8 cellular contexts compared by ENCODE assay signal in genomic region chr17:57604771-57605733, GRCh38.
DNase-seq lines count a peak whose midpoint lies in the region; ATAC-seq and TF ChIP-seq lines count a peak whose summit lies in the region.

No MANE protein-coding gene starts in this region.

- H3K27me3 ChIP-seq in heart left ventricle: no peaks in the 10 kb centered on the region
- H3K27me3 ChIP-seq in psoas muscle (ENCODE audit: insufficient read depth in 3 of 3, low read length in 2 of 3): no peaks in the 10 kb centered on the region

- TF ChIP-seq CTCF in heart left ventricle (IDR thresholded peaks at IDR 0.05) (peak in 2 of 12 donors; percentile 3 to 17), psoas muscle (IDR thresholded peaks at IDR 0.05) (no peak)

- peak overlapping the region; percentile 94 for H3K27ac Mint-ChIP-seq in activated naive CD4-positive, alpha-beta T cell treated with anti-CD3 and anti-CD28 coated beads for 36 hours

- no peak for TF ChIP-seq POLR2A in heart left ventricle (IDR thresholded peaks at IDR 0.05)

- H3K4me3 Mint-ChIP-seq in activated naive CD4-positive, alpha-beta T cell treated with anti-CD3 and anti-CD28 coated beads for 36 hours: peak overlapping the region; percentile 36

- H3K4me1 ChIP-seq in heart left ventricle (peaks cover 3 to 64% (median 37%) of the 10 kb centered on the region in 12 donors), psoas muscle (peaks cover 40% of the 10 kb centered on the region)

- CTCF ChIA-PET in activated naive CD4-positive, alpha-beta T cell treated with anti-CD3 and anti-CD28 coated beads for 36 hours (lab: Charles Lee): interaction anchor here (0.6 to 1.3 kb wide), 6 partner anchors 7 to 362 kb away, joined by 3 to 5 read pairs (median 4); no protein-coding TSS in a partner anchor

- 18 to 23% (median 21%) methylated on average over 20 to 24 of the region's 24 CpGs for whole genome bisulfite sequencing in heart left ventricle, 4 donors
- WGBS in psoas muscle, 3 donors: 18 to 32% (median 25%) methylated on average over 24 of the region's 24 CpGs

- H3K27me3 Mint-ChIP-seq in activated naive CD4-positive, alpha-beta T cell treated with anti-CD3 and anti-CD28 coated beads for 36 hours (ENCODE audit: low read depth): no peaks in the 10 kb centered on the region

- H3K4me3 ChIP-seq in heart left ventricle (peak overlapping the region in 8 of 12 donors; percentile 2 to 29 (median 18)), psoas muscle (peak overlapping the region; percentile 22)

- no peaks in the 10 kb centered on the region for H3K36me3 Mint-ChIP-seq in activated naive CD4-positive, alpha-beta T cell treated with anti-CD3 and anti-CD28 coated beads for 36 hours (ENCODE audit: low read depth)

- peaks cover 81% of the 10 kb centered on the region for H3K4me1 Mint-ChIP-seq in activated naive CD4-positive, alpha-beta T cell treated with anti-CD3 and anti-CD28 coated beads for 36 hours (ENCODE audit: low read depth)

- peak; percentile 57 for ATAC-seq in HG03108 (IDR thresholded peaks at IDR 0.05; ENCODE audit: unreplicated experiment)
- peak; percentile 76 to 79 (median 79) for ATAC-seq in heart left ventricle
- peak; percentile 37 to 70 (median 48) for ATAC-seq in psoas muscle

- H3K36me3 ChIP-seq in heart left ventricle: no peaks in the 10 kb centered on the region
- H3K36me3 ChIP-seq in psoas muscle (ENCODE audit: insufficient read depth in 1 of 2, low read depth in 1 of 2): no peaks in the 10 kb centered on the region

- peak; percentile 46 for DNase-seq in stimulated activated CD4-positive, alpha-beta T cell treated with anti-CD3 and anti-CD28 coated beads, Interleukin-15, amount 100 ng/mL, for 24 hours
- DNase-seq in stimulated activated CD4-positive, alpha-beta T cell treated with anti-CD3 and anti-CD28 coated beads, Interleukin-4, amount 100 ng/mL, for 1 hour: no peak
- DNase-seq in NCI-H510A (lab: John Stamatoyannopoulos, UW) (peak; percentile 88), heart left ventricle (peak in 4 of 5 donors; percentile 57 to 77 (median 63)), psoas muscle (peak in 1 of 2 donors; percentile 67), cerebellum (ENCODE audit: low spot score) (no peak)
- DNase-seq in activated naive CD4-positive, alpha-beta T cell treated with anti-CD3 and anti-CD28 coated beads for 36 hours: peak; percentile 63

- H3K9me3 ChIP-seq in heart left ventricle (no peaks in the 10 kb centered on the region), psoas muscle (no peaks in the 10 kb centered on the region)

- H3K9me3 Mint-ChIP-seq in activated naive CD4-positive, alpha-beta T cell treated with anti-CD3 and anti-CD28 coated beads for 36 hours: no peaks in the 10 kb centered on the region

- intact Hi-C loops in activated naive CD4-positive, alpha-beta T cell treated with anti-CD3 and anti-CD28 coated beads for 36 hours (cut with micrococcal nuclease): loop anchor here (1.0 to 5.0 kb wide), 8 partner anchors 42 to 1003 kb away; partner anchors contain the start of gene SRSF1
- intact Hi-C loops in heart left ventricle (cut with DNase I) (loop anchor here in 2 of 10 donors (5.0 to 10.0 kb wide), 3 partner anchors 57 to 510 kb away; partner anchors contain the start of gene SRSF1 (in 1 of the 2)), psoas muscle (cut with DNase I) (loop anchor here (5.0 to 10.0 kb wide), 3 partner anchors 57 to 470 kb away; no protein-coding TSS in a partner anchor)

- H3K27ac ChIP-seq in heart left ventricle (peak overlapping the region; percentile 66 to 95 (median 88)), psoas muscle (peak overlapping the region; percentile 83)

Comparison
In these comparisons a context has a peak if more than half of its experiments do, and no peak if none do; other contexts are left out.
1. DNase-seq: peak in stimulated activated CD4-positive, alpha-beta T cell treated with anti-CD3 and anti-CD28 coated beads, Interleukin-15, amount 100 ng/mL, for 24 hours (single experiment), NCI-H510A (single experiment), activated naive CD4-positive, alpha-beta T cell treated with anti-CD3 and anti-CD28 coated beads for 36 hours (single experiment) and heart left ventricle (4 of 5); none in stimulated activated CD4-positive, alpha-beta T cell treated with anti-CD3 and anti-CD28 coated beads, Interleukin-4, amount 100 ng/mL, for 1 hour (single experiment) and cerebellum (single experiment).
2. Peak in every context shown above with its lines, with median percentiles within 50 percentile points of each other: ATAC-seq.